ENCODE assay signal across 8 cellular contexts in genomic region chrX:124887572-124887971, GRCh38.
"Had no signal": no experiment of that assay in that cellular context is flagged by ENCODE, and none has a peak within 500 bp of the region (broad histone marks: within the 10 kb centered on the region; RNA-seq: fewer than 3 reads in every experiment).

No MANE protein-coding gene starts in this region.

- DNase-seq: IMR-90, KBM-7, KG1 had no signal

- H3K27ac ChIP-seq: HL-60 had no signal

- H3K27ac Mint-ChIP-seq: IgD-negative memory B cell had no signal

- H3K27me3 Mint-ChIP-seq: IgD-negative memory B cell had no signal

- ATAC-seq: HepG2, K562 had no signal

- H3K4me1 Mint-ChIP-seq: IgD-negative memory B cell had no signal

- FAIRE-seq: HepG2, HTR-8/SVneo, K562 had no signal

- H3K4me3 ChIP-seq: K562 had no signal

- H3K36me3 Mint-ChIP-seq: IgD-negative memory B cell had no signal

- H3K4me3 Mint-ChIP-seq: IgD-negative memory B cell had no signal

- H3K9me3 Mint-ChIP-seq: IgD-negative memory B cell had no signal
